Comparison of ENCODE assay signal across 1 cellular context in the genomic region with DNA sequence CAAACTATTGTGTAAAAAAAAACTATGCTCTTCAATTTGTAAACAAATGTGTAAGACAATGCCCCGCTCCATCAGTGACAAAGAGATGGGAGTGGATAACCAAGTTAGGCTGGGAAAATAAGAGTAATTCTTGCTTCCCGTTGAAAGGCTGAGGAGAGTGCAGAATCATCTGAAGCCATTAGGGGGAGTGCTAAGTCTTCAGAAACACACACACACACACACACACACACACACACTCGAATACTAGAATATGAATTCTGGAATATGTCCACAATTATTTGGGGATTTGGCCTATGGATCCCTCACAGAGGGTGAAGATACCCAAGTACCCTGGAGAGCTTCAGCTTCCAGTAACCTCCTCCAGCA.
TF ChIP-seq lines count a peak whose summit lies in the region.

No MANE protein-coding gene starts in this region.

TF ChIP-seq in GM23338, 12 proteins besides CTCF, POLR2A, EP300 and RAD21 (continued from another document):
- TF ChIP-seq REST (IDR thresholded peaks at IDR 0.05; ENCODE audit: unreplicated experiment): no peak
- no peak for TF ChIP-seq STAT1 (IDR thresholded peaks at IDR 0.05; ENCODE audit: unreplicated experiment)
- no peak for TF ChIP-seq ZNF462 (CRISPR knock-in tag; IDR thresholded peaks at IDR 0.05)
- TF ChIP-seq ZNF331 (CRISPR knock-in tag; IDR thresholded peaks at IDR 0.05; ENCODE audit: low read depth): no peak
- TF ChIP-seq EZH2phosphoT487 (IDR thresholded peaks at IDR 0.05; ENCODE audit: unreplicated experiment): no peak
- TF ChIP-seq NANOG (IDR thresholded peaks at IDR 0.05; ENCODE audit: borderline replicate concordance): no peak
TF ChIP-seq in GM23338: peak in this region for 0.
